ENCODE assay signal across 8 cellular contexts in the genomic region with DNA sequence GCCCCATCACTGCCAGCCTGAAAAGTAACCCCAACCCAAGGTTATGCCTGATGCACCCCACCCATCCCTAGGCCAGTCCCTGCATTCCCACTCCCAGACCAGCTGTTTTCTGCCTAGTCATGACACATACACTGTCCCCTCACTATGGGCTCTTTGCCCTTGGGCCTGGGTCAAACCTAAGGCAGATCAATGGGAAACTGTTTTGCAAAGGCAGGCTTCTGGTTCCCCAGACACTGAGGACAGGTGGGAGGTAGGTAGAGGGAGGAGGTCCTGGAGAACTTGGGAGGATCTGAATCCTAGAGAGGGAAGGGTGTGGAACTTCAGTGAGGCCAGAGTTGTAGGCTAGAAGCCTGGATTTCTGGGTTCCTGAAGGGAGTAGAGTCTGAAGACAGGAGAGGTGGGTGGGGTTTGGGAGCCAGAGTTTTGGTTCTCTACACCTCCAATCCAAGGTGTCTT. TPM values are rescaled to one million over a fixed set of nuclear protein-coding genes. Genes with fewer than 3 reads are reported as not detected.
DNase-seq lines count a peak whose midpoint lies in the region; ATAC-seq and TF ChIP-seq lines count a peak whose summit lies in the region.

No MANE protein-coding gene starts in this region.

- H3K79me1 ChIP-seq in mesendoderm (ENCODE audit: low read length): peaks cover 11% of the 10 kb centered on the region

- no peak overlapping the region for H3K4ac ChIP-seq in mesendoderm (ENCODE audit: low read depth, low read length)

- intact Hi-C loops in heart left ventricle (cut with DNase I): loop anchor here in 5 of 10 donors (5.0 to 10.0 kb wide), 6 partner anchors 33 to 101 kb away; partner anchors contain the start of gene VARS1 (in 1 of the 5)
- intact Hi-C loops in cardiac septum (cut with DNase I): no loop called here
- intact Hi-C loops in upper lobe of right lung (cut with DNase I): no loop called here

- H3K27ac ChIP-seq in heart left ventricle (peak overlapping the region; percentile 66 to 99 (median 92)), brain microvascular endothelial cell (peak overlapping the region; percentile 81), mesendoderm (ENCODE audit: low read depth, low read length) (peak overlapping the region; percentile 18), upper lobe of right lung (peak overlapping the region; percentile 92)

- H3K4me2 ChIP-seq in mesendoderm (ENCODE audit: low read length): peak overlapping the region; percentile 93

- peak overlapping the region; percentile 8 for H3K18ac ChIP-seq in mesendoderm (ENCODE audit: low read length)

- H2BK5ac ChIP-seq in mesendoderm (ENCODE audit: low read length): peak overlapping the region; percentile 6

- H3K9me3 ChIP-seq in heart left ventricle (no peaks in the 10 kb centered on the region), upper lobe of right lung (no peaks in the 10 kb centered on the region)

- in situ Hi-C loops in brain microvascular endothelial cell (cut with HindIII; ENCODE audit: low pct_ligation_motif_present, low sequenced_read_pairs): no loop called here

- H3K36me3 ChIP-seq in heart left ventricle: peaks cover 3 to 44% (median 37%) of the 10 kb centered on the region in 9 donors
- peaks cover 39% of the 10 kb centered on the region for H3K36me3 ChIP-seq in brain microvascular endothelial cell (replicated peaks)
- H3K36me3 ChIP-seq in mesendoderm (ENCODE audit: control insufficient read depth, insufficient read depth, low read length): peaks cover 16% of the 10 kb centered on the region
- H3K36me3 ChIP-seq in upper lobe of right lung: peaks cover 43% of the 10 kb centered on the region

- ATAC-seq in heart left ventricle (no peak), upper lobe of right lung (no peak)

- H2BK15ac ChIP-seq in mesendoderm (replicated peaks; ENCODE audit: low read depth): no peak overlapping the region

- no peak overlapping the region for H4K5ac ChIP-seq in mesendoderm (ENCODE audit: low read length)

- peak overlapping the region; percentile 99 for H3K56ac ChIP-seq in mesendoderm (ENCODE audit: low read length)

- no peak overlapping the region for H4K8ac ChIP-seq in mesendoderm (ENCODE audit: low read depth, low read length)

- no peak overlapping the region for H2BK120ac ChIP-seq in mesendoderm (ENCODE audit: low read depth, low read length)

- peaks cover 28% of the 10 kb centered on the region for H3K79me2 ChIP-seq in mesendoderm (ENCODE audit: control insufficient read depth, insufficient read depth, low read length)

- no peak overlapping the region for H3K23ac ChIP-seq in mesendoderm (ENCODE audit: low read length)

- no peaks in the 10 kb centered on the region for H3K27me3 ChIP-seq in heart left ventricle
- no peaks in the 10 kb centered on the region for H3K27me3 ChIP-seq in brain microvascular endothelial cell (replicated peaks)
- H3K27me3 ChIP-seq in mesendoderm (ENCODE audit: insufficient read depth, low read length, poor library complexity): no peaks in the 10 kb centered on the region
- no peaks in the 10 kb centered on the region for H3K27me3 ChIP-seq in upper lobe of right lung

- peak overlapping the region; percentile 100 for H3K9ac ChIP-seq in mesendoderm (ENCODE audit: low read length)

- no peak for DNase-seq in heart left ventricle
- DNase-seq in cardiac septum (ENCODE audit: low spot score): no peak
- no peak for DNase-seq in brain microvascular endothelial cell
- no peak for DNase-seq in mesendoderm
- no peak for DNase-seq in upper lobe of right lung
- no peak for DNase-seq in NCI-H446 (lab: John Stamatoyannopoulos, UW)
- no peak for DNase-seq in NK-92 (lab: John Stamatoyannopoulos, UW; ENCODE audit: unreplicated experiment)
- DNase-seq in NCI-H446 treated with DMSO at 0.1 percent for 48 hours (lab: John Stamatoyannopoulos, UW): no peak

- TF ChIP-seq CTCF in heart left ventricle (IDR thresholded peaks at IDR 0.05) (no peak), brain microvascular endothelial cell (IDR thresholded peaks at IDR 0.05; ENCODE audit: low read depth, low read length, missing control alignments) (no peak), upper lobe of right lung (IDR thresholded peaks at IDR 0.05) (no peak)

- H3K4me1 ChIP-seq in heart left ventricle (peaks cover 5 to 75% (median 44%) of the 10 kb centered on the region in 12 donors), mesendoderm (ENCODE audit: control insufficient read depth, low read depth, low read length) (peaks cover 22% of the 10 kb centered on the region), upper lobe of right lung (peaks cover 53% of the 10 kb centered on the region)

- no peak for TF ChIP-seq POLR2A in heart left ventricle (IDR thresholded peaks at IDR 0.05)

- peak overlapping the region; percentile 80 for H2AK5ac ChIP-seq in mesendoderm (ENCODE audit: low read length)

- H3K4me3 ChIP-seq in heart left ventricle: peak overlapping the region; percentile 40 to 91 (median 78)
- H3K4me3 ChIP-seq in brain microvascular endothelial cell (ENCODE audit: low read depth, low read length): peak overlapping the region; percentile 96
- peak overlapping the region; percentile 3 for H3K4me3 ChIP-seq in mesendoderm (ENCODE audit: low read length)
- H3K4me3 ChIP-seq in upper lobe of right lung: peak overlapping the region; percentile 86

RNA-seq across cellular contexts. Expression of gene CLIC1, which starts 2.1 kb away (rescaled TPM):
- 100 to 1,000 TPM in 6 of 9 donors, 10 to 100 TPM in 3; 72.5 to 310 (median 124) TPM for total RNA-seq in heart left ventricle
- polyA plus RNA-seq in heart left ventricle: 100 to 1,000 TPM in 1 of 2 donors, 10 to 100 TPM in 1; 68.0 to 392 TPM
- total RNA-seq in cardiac septum: 131 TPM
- 249 TPM for polyA plus RNA-seq in mesendoderm (2013, experiment 1 of 2)
- 252 TPM for polyA plus RNA-seq in mesendoderm (2013, experiment 2 of 2)
- total RNA-seq in upper lobe of right lung: 286 TPM

RNA-seq across cellular contexts. Expression of gene DDAH2, which starts 5.2 kb away (rescaled TPM):
- total RNA-seq in heart left ventricle: 10 to 100 TPM; 42.3 to 69.7 (median 53.2) TPM
- polyA plus RNA-seq in heart left ventricle: 10 to 100 TPM; 62.1 to 80.5 TPM
- 69.9 TPM for total RNA-seq in cardiac septum
- polyA plus RNA-seq in mesendoderm (2013, experiment 1 of 2): 64.0 TPM
- 61.9 TPM for polyA plus RNA-seq in mesendoderm (2013, experiment 2 of 2)
- 71.2 TPM for total RNA-seq in upper lobe of right lung

RNA-seq across cellular contexts. Expression of gene MSH5, which starts 5.5 kb away (rescaled TPM):
- total RNA-seq in heart left ventricle (1 to 10 TPM in 7 of 9 donors, under 1 TPM in 2; 0.44 to 8.4 (median 1.9) TPM), cardiac septum (1.7 TPM), upper lobe of right lung (11.2 TPM)
- 1 to 10 TPM; 1.0 to 2.3 TPM for polyA plus RNA-seq in heart left ventricle
- 5.4 TPM for polyA plus RNA-seq in mesendoderm (2013, experiment 1 of 2)
- polyA plus RNA-seq in mesendoderm (2013, experiment 2 of 2): 5.3 TPM

RNA-seq across cellular contexts. Expression of gene MPIG6B, which starts 11.1 kb away (rescaled TPM):
- total RNA-seq in heart left ventricle (under 1 TPM in 7 of 9 donors, not detected in 2; 0.19 to 1.00 (median 0.42) TPM), cardiac septum (0.24 TPM), upper lobe of right lung (1.1 TPM)
- polyA plus RNA-seq in heart left ventricle: under 1 TPM; 0.17 to 0.23 TPM
- polyA plus RNA-seq in mesendoderm (2013, experiment 1 of 2): 0.07 TPM
- polyA plus RNA-seq in mesendoderm (2013, experiment 2 of 2): 0.07 TPM

RNA-seq across cellular contexts. Expression of gene LY6G6C, which starts 12.7 kb away (rescaled TPM):
- total RNA-seq in heart left ventricle (under 1 TPM in 1 of 9 donors, not detected in 8; 0.27 TPM), cardiac septum (not detected), upper lobe of right lung (not detected)
- polyA plus RNA-seq in heart left ventricle: not detected
- polyA plus RNA-seq in mesendoderm (2013, experiment 1 of 2): 0.51 TPM
- polyA plus RNA-seq in mesendoderm (2013, experiment 2 of 2): 0.29 TPM

Comparison
In these comparisons a context has a peak if more than half of its experiments do, and no peak if none do; other contexts are left out.
1. H3K27ac ChIP-seq: peak in every context shown above with its lines; median percentile 92 in heart left ventricle; 92 in upper lobe of right lung; 81 in brain microvascular endothelial cell; 18 in mesendoderm.
2. H3K4me3 ChIP-seq: peak in every context shown above with its lines; median percentile 96 in brain microvascular endothelial cell; 86 in upper lobe of right lung; 78 in heart left ventricle; 3 in mesendoderm.